In genomic region chr4:11118513-11118912, GRCh38 we compare ENCODE assay signal across 11 cellular contexts.
"Had no signal": no experiment of that assay in that cellular context is flagged by ENCODE, and none has a peak within 500 bp of the region (broad histone marks: within the 10 kb centered on the region; RNA-seq: fewer than 3 reads in every experiment).

No MANE protein-coding gene starts in this region.

- H3K4me1 ChIP-seq: HAP-1 had no signal

- H3K27ac ChIP-seq: GM23248 had no signal

- H3K4me2 ChIP-seq: GM23338 had no signal

- H3K4me3 ChIP-seq: GM23248, GM23338, HAP-1 had no signal

- H3K36me3 ChIP-seq: HAP-1 had no signal

- H3K9ac ChIP-seq: GM23248 had no signal

- DNase-seq: GM23248, GOT3, H7, H9, HCEC 1CT, HFFc6 had no signal

- H3K9me3 ChIP-seq: HAP-1 had no signal

- FAIRE-seq: H1, H54 had no signal

- ATAC-seq: GM23338, HCT116 had no signal

- H2AFZ ChIP-seq: GM23248, GM23338 had no signal
